Comparison of ENCODE assay signal across 18 cellular contexts in genomic region chr11:211741-212140, GRCh38. TPM values are rescaled to one million over a fixed set of nuclear protein-coding genes. Genes with fewer than 3 reads are reported as not detected.
DNase-seq lines count a peak whose midpoint lies in the region; ATAC-seq, FAIRE-seq and TF ChIP-seq lines count a peak whose summit lies in the region.
"Had no signal": no experiment of that assay in that cellular context is flagged by ENCODE, and none has a peak within 500 bp of the region (broad histone marks: within the 10 kb centered on the region; RNA-seq: fewer than 3 reads in every experiment).

No MANE protein-coding gene starts in this region.

- in situ Hi-C loops in HepG2 (cut with HindIII; ENCODE audit: extremely low pct_ligation_motif_present, low pct_unique_long_range_greater_than_20kb) = no loop called here

- ATAC-seq in activated CD8-positive, alpha-beta T cell treated with anti-CD3 and anti-CD28 coated beads for 36 hours = no peak
- ATAC-seq in HepG2 = no peak
- ATAC-seq: activated T-cell treated with anti-CD3 and anti-CD28 coated beads, Interleukin-2, amount 50 U/mL, for 72 hours; psoas muscle had no signal

- H3K4me2 ChIP-seq in HepG2 (ENCODE audit: low read depth, low read length) = no peak overlapping the region

- H3K4me3 Mint-ChIP-seq in CD4-positive, alpha-beta memory T cell = peak overlapping the region in 2 of 8 donors; percentile 26 to 62
- H3K4me3 Mint-ChIP-seq in activated CD8-positive, alpha-beta T cell treated with anti-CD3 and anti-CD28 coated beads for 36 hours = no peak overlapping the region
- H3K4me3 Mint-ChIP-seq in nephron = peak overlapping the region; percentile 96 to 98 (median 96)
- H3K4me3 Mint-ChIP-seq: activated T-cell treated with anti-CD3 and anti-CD28 coated beads, Interleukin-2, amount 50 U/mL, for 72 hours had no signal

- H2AFZ ChIP-seq in HepG2 (ENCODE audit: low read length) = no peak overlapping the region

- WGBS in HepG2 (ENCODE audit: low lambda C conversion rate) = 100% methylated on average over 5 of the region's 9 CpGs

- BruUV-seq in HepG2 (replicated peaks; lab: Mats Ljungman, UMichigan) = no TSS peak

- H3K4me1 Mint-ChIP-seq in CD4-positive, alpha-beta memory T cell = peaks cover 2 to 37% (median 20%) of the 10 kb centered on the region in 4 donors
- H3K4me1 Mint-ChIP-seq in activated CD8-positive, alpha-beta T cell treated with anti-CD3 and anti-CD28 coated beads for 36 hours (ENCODE audit: low read depth) = peaks cover 21% of the 10 kb centered on the region
- H3K4me1 Mint-ChIP-seq in nephron = peaks cover 14% of the 10 kb centered on the region

- H4K20me1 ChIP-seq in HepG2 (ENCODE audit: insufficient read depth, low read length) = no peaks in the 10 kb centered on the region; the same call in 1 of the 2 replicates

- H3K36me3 Mint-ChIP-seq in CD4-positive, alpha-beta memory T cell = peaks cover 26 to 79% of the 10 kb centered on the region in 2 donors
- peaks cover 57% of the 10 kb centered on the region for H3K36me3 Mint-ChIP-seq in activated CD8-positive, alpha-beta T cell treated with anti-CD3 and anti-CD28 coated beads for 36 hours (ENCODE audit: low read depth)
- peaks cover 47% of the 10 kb centered on the region for H3K36me3 Mint-ChIP-seq in nephron (ENCODE audit: low read depth)

- intact Hi-C loops in CD4-positive, alpha-beta memory T cell (cut with micrococcal nuclease) = no loop called here
- intact Hi-C loops in activated CD8-positive, alpha-beta T cell treated with anti-CD3 and anti-CD28 coated beads for 36 hours (cut with micrococcal nuclease) = no loop called here
- intact Hi-C loops in HepG2 (cut with micrococcal nuclease; ENCODE audit: unreplicated experiment) = no loop called here

- peaks cover 19% of the 10 kb centered on the region for H3K4me1 ChIP-seq in CD4-positive, alpha-beta memory T cell (ENCODE audit: insufficient read depth, low read length)
- peaks cover 33% of the 10 kb centered on the region for H3K4me1 ChIP-seq in HepG2 (ENCODE audit: insufficient read depth, low read length)

- no peaks in the 10 kb centered on the region for H3K27me3 Mint-ChIP-seq in CD4-positive, alpha-beta memory T cell
- H3K27me3 Mint-ChIP-seq in activated CD8-positive, alpha-beta T cell treated with anti-CD3 and anti-CD28 coated beads for 36 hours = no peaks in the 10 kb centered on the region
- no peaks in the 10 kb centered on the region for H3K27me3 Mint-ChIP-seq in nephron (ENCODE audit: low read depth)

- H3K79me2 ChIP-seq in HepG2 (ENCODE audit: insufficient read depth, low read length) = peaks cover 30% of the 10 kb centered on the region

- POLR2A ChIA-PET in CD4-positive, alpha-beta memory T cell (lab: Charles Lee; ENCODE audit: partially characterized antibody) = interaction anchor here (0.7 to 1.7 kb wide), 4 partner anchors 11 to 75 kb away, joined by 3 to 7 read pairs (median 4); no protein-coding TSS in a partner anchor
- POLR2A ChIA-PET in activated CD8-positive, alpha-beta T cell treated with anti-CD3 and anti-CD28 coated beads for 36 hours (lab: Charles Lee) = interaction anchor here (0.7 to 2.4 kb wide), 3 partner anchors 15 to 24 kb away, joined by 3 to 13 read pairs (median 4); partner anchors contain the start of genes PSMD13 and SIRT3
- POLR2A ChIA-PET in HepG2 (lab: Yijun Ruan, JAX) = no interaction called here

- peak overlapping the region in 4 of 7 donors; percentile 51 to 79 (median 76) for H3K27ac Mint-ChIP-seq in CD4-positive, alpha-beta memory T cell
- peak overlapping the region; percentile 87 for H3K27ac Mint-ChIP-seq in activated CD8-positive, alpha-beta T cell treated with anti-CD3 and anti-CD28 coated beads for 36 hours
- peak overlapping the region in 1 of 3 experiments; percentile 81 for H3K27ac Mint-ChIP-seq in nephron
- H3K27ac Mint-ChIP-seq: activated T-cell treated with anti-CD3 and anti-CD28 coated beads, Interleukin-2, amount 50 U/mL, for 72 hours had no signal

- no peak for TF ChIP-seq EP300 in HepG2 (IDR thresholded peaks at IDR 0.05; ENCODE audit: low read depth in 2 of 2, low read length in 2 of 2)
- TF ChIP-seq EP300 in HepG2 (CRISPR knock-in tag; IDR thresholded peaks at IDR 0.05; ENCODE audit: borderline replicate concordance) = no peak

- FAIRE-seq in HepG2 (lab: Jason Lieb, UNC) = no peak
- FAIRE-seq: frontal cortex had no signal

- no peaks in the 10 kb centered on the region for H3K9me3 ChIP-seq in CD4-positive, alpha-beta memory T cell (ENCODE audit: control insufficient read depth in 1 of 2, low read length in 2 of 2)
- H3K9me3 ChIP-seq in HepG2 (ENCODE audit: low read length) = no peaks in the 10 kb centered on the region
- H3K9me3 ChIP-seq: psoas muscle had no signal

- no peaks in the 10 kb centered on the region for H3K27me3 ChIP-seq in CD4-positive, alpha-beta memory T cell (ENCODE audit: insufficient read depth, low read length)
- no peaks in the 10 kb centered on the region; a peak in 1 of 5 replicates for H3K27me3 ChIP-seq in HepG2 (ENCODE audit: control insufficient read depth in 1 of 2, insufficient read depth in 2 of 2, low read length in 2 of 2)

- peaks cover 0 to 3% (median 0%) of the 10 kb centered on the region in 8 donors for H3K9me3 Mint-ChIP-seq in CD4-positive, alpha-beta memory T cell
- no peaks in the 10 kb centered on the region for H3K9me3 Mint-ChIP-seq in activated CD8-positive, alpha-beta T cell treated with anti-CD3 and anti-CD28 coated beads for 36 hours
- no peaks in the 10 kb centered on the region for H3K9me3 Mint-ChIP-seq in nephron
- H3K9me3 Mint-ChIP-seq: activated T-cell treated with anti-CD3 and anti-CD28 coated beads, Interleukin-2, amount 50 U/mL, for 72 hours had no signal

- no peak for TF ChIP-seq POLR2A in HepG2 (IDR thresholded peaks at IDR 0.05; ENCODE audit: insufficient read depth in 1 of 2, low read depth in 2 of 2, low read length in 2 of 2)

- no peak overlapping the region for H3K9ac ChIP-seq in HepG2 (ENCODE audit: insufficient read depth, low read depth, low read length)

- no peak for DNase-seq in CD4-positive, alpha-beta memory T cell
- no peak for DNase-seq in activated CD8-positive, alpha-beta T cell treated with anti-CD3 and anti-CD28 coated beads for 36 hours
- no peak for DNase-seq in stimulated activated naive CD4-positive, alpha-beta T cell (lab: John Stamatoyannopoulos, UW)
- DNase-seq in HepG2 (ENCODE audit: low spot score) (no peak), cortex of kidney (lab: John Stamatoyannopoulos, UW) (no peak)
- DNase-seq: activated T-cell treated with anti-CD3 and anti-CD28 coated beads, Interleukin-2, amount 50 U/mL, for 72 hours; GF-D8; GOT3; NCI-H1694 treated with DMSO at 0.1 percent for 48 hours; NCI-H446; SIG-M5; T1000 had no signal

- no peak for TF ChIP-seq RAD21 in HepG2 (CRISPR knock-in tag; IDR thresholded peaks at IDR 0.05)

- no peak for TF ChIP-seq CTCF in activated CD8-positive, alpha-beta T cell treated with anti-CD3 and anti-CD28 coated beads for 36 hours (IDR thresholded peaks at IDR 0.05)
- no peak for TF ChIP-seq CTCF in nephron (IDR thresholded peaks at IDR 0.05; ENCODE audit: unreplicated experiment in 3 of 3)
- TF ChIP-seq CTCF in HepG2 (CRISPR knock-in tag; IDR thresholded peaks at IDR 0.05) = no peak

- no peak overlapping the region for H3K4me3 ChIP-seq in CD4-positive, alpha-beta memory T cell (ENCODE audit: low read length in 2 of 2)
- H3K4me3 ChIP-seq in HepG2 (replicated peaks in 1 of 3; ENCODE audit: insufficient read depth in 1 of 3, low read depth in 2 of 3, low read length in 3 of 3) = no peak overlapping the region
- H3K4me3 ChIP-seq: psoas muscle had no signal

- CTCF ChIA-PET in CD4-positive, alpha-beta memory T cell (lab: Charles Lee; ENCODE audit: partially characterized antibody) = no interaction called here
- CTCF ChIA-PET in activated CD8-positive, alpha-beta T cell treated with anti-CD3 and anti-CD28 coated beads for 36 hours (lab: Charles Lee) = interaction anchor here (0.8 kb wide), 2 partner anchors 39 to 152 kb away, joined by 4 to 5 read pairs; no protein-coding TSS in a partner anchor
- CTCF ChIA-PET in HepG2 (lab: Yijun Ruan, JAX; ENCODE audit: low intra/inter-chr PET ratio, low total read pairs) = no interaction called here

- H3K36me3 ChIP-seq in CD4-positive, alpha-beta memory T cell (ENCODE audit: insufficient read depth, low read length) = peaks cover 55% of the 10 kb centered on the region
- peaks cover 36 to 59% of the 10 kb centered on the region in 2 experiments for H3K36me3 ChIP-seq in HepG2 (replicated peaks in 1 of 2; ENCODE audit: control insufficient read depth in 1 of 2, insufficient read depth in 2 of 2, low read length in 2 of 2)

- H3K27ac ChIP-seq in CD4-positive, alpha-beta memory T cell (ENCODE audit: low read depth, low read length) = no peak overlapping the region
- H3K27ac ChIP-seq in HepG2 (ENCODE audit: extremely low read length, insufficient read depth, low read length) = no peak overlapping the region
- H3K27ac ChIP-seq: psoas muscle had no signal

RNA-seq across cellular contexts. Expression of gene RIC8A, which starts 4.2 kb away (rescaled TPM):
- 100 to 1,000 TPM in 1 of 2 experiments, 10 to 100 TPM in 1; 96.7 to 111 TPM for total RNA-seq in CD4-positive, alpha-beta memory T cell
- polyA plus RNA-seq in CD4-positive, alpha-beta memory T cell = 100 to 1,000 TPM in 1 of 2 donors, 10 to 100 TPM in 1; 91.2 to 106 TPM
- total RNA-seq in activated CD8-positive, alpha-beta T cell treated with anti-CD3 and anti-CD28 coated beads for 36 hours = 100 to 1,000 TPM in 1 of 2 experiments, 10 to 100 TPM in 1; 96.5 to 108 TPM
- 62.1 and 65.0 TPM in 2 replicates for total RNA-seq in HepG2 (2016; rRNA removed; fragmentation: Illumina TruSeq; extraction: Trizol)
- 21.7 and 29.0 TPM in 2 replicates for total RNA-seq in HepG2 (2016; cell fraction: cytosol; rRNA removed; fragmentation: Illumina TruSeq; extraction: Trizol; ENCODE audit: low read depth)
- 55.5 and 60.4 TPM in 2 replicates for total RNA-seq in HepG2 (2016; cell fraction: insoluble cytoplasmic fraction; rRNA removed; fragmentation: Illumina TruSeq; extraction: Trizol)
- 36.9 and 43.2 TPM in 2 replicates for total RNA-seq in HepG2 (2016; cell fraction: membrane; rRNA removed; fragmentation: Illumina TruSeq; extraction: Trizol)
- 37.1 and 38.2 TPM in 2 replicates for total RNA-seq in HepG2 (2016; cell fraction: nucleus; rRNA removed; fragmentation: Illumina TruSeq; extraction: Trizol)
- 63.8 and 84.3 TPM in 2 replicates for polyA plus RNA-seq in HepG2 (2011; rRNA removed)
- polyA plus RNA-seq in HepG2 (2011; cell fraction: cytosol; rRNA removed) = 47.5 and 48.4 TPM in 2 replicates
- polyA plus RNA-seq in HepG2 (2011; cell fraction: nucleus; rRNA removed) = 143 and 165 TPM in 2 replicates
- polyA plus RNA-seq in HepG2 (2012) = 24.6 and 31.6 TPM in 2 replicates
- polyA plus RNA-seq in HepG2 (2016; cell fraction: cytosol; fragmentation: Illumina TruSeq; extraction: Trizol; ENCODE audit: low read depth) = 10.5 and 10.6 TPM in 2 replicates
- 53.7 and 58.5 TPM in 2 replicates for polyA plus RNA-seq in HepG2 (2016; cell fraction: insoluble cytoplasmic fraction; fragmentation: Illumina TruSeq; extraction: Trizol; ENCODE audit: low read depth)
- 26.8 and 29.3 TPM in 2 replicates for polyA plus RNA-seq in HepG2 (2016; cell fraction: membrane; fragmentation: Illumina TruSeq; extraction: Trizol; ENCODE audit: low read depth)
- 68.0 and 76.5 TPM in 2 replicates for polyA plus RNA-seq in HepG2 (2016; cell fraction: nucleus; fragmentation: Illumina TruSeq; extraction: Trizol; ENCODE audit: insufficient read depth, low read depth)
- 155 and 191 TPM in 2 replicates for polyA minus RNA-seq in HepG2 (2011; rRNA and poly(A)+ RNA removed; ENCODE audit: low replicate concordance)
- 24.9 and 36.3 TPM in 2 replicates for polyA minus RNA-seq in HepG2 (2011; cell fraction: cytosol; rRNA and poly(A)+ RNA removed)
- polyA minus RNA-seq in HepG2 (2011; cell fraction: nucleus; rRNA and poly(A)+ RNA removed) = 47.4 and 55.1 TPM in 2 replicates

RNA-seq across cellular contexts. Expression of gene BET1L, which starts 4.5 kb away (rescaled TPM):
- total RNA-seq in CD4-positive, alpha-beta memory T cell = 100 to 1,000 TPM; 122 to 129 TPM
- 10 to 100 TPM; 61.9 to 64.5 TPM for polyA plus RNA-seq in CD4-positive, alpha-beta memory T cell
- 10 to 100 TPM; 58.4 to 68.9 TPM for total RNA-seq in activated CD8-positive, alpha-beta T cell treated with anti-CD3 and anti-CD28 coated beads for 36 hours
- total RNA-seq in HepG2 (2016; rRNA removed; fragmentation: Illumina TruSeq; extraction: Trizol) = 26.2 and 27.3 TPM in 2 replicates
- 12.4 and 15.5 TPM in 2 replicates for total RNA-seq in HepG2 (2016; cell fraction: cytosol; rRNA removed; fragmentation: Illumina TruSeq; extraction: Trizol; ENCODE audit: low read depth)
- total RNA-seq in HepG2 (2016; cell fraction: insoluble cytoplasmic fraction; rRNA removed; fragmentation: Illumina TruSeq; extraction: Trizol) = 25.7 and 25.9 TPM in 2 replicates
- 28.2 and 33.2 TPM in 2 replicates for total RNA-seq in HepG2 (2016; cell fraction: membrane; rRNA removed; fragmentation: Illumina TruSeq; extraction: Trizol)
- total RNA-seq in HepG2 (2016; cell fraction: nucleus; rRNA removed; fragmentation: Illumina TruSeq; extraction: Trizol) = 21.6 and 23.3 TPM in 2 replicates
- 59.6 and 62.3 TPM in 2 replicates for polyA plus RNA-seq in HepG2 (2011; rRNA removed)
- 56.2 and 64.1 TPM in 2 replicates for polyA plus RNA-seq in HepG2 (2011; cell fraction: cytosol; rRNA removed)
- 79.4 and 81.9 TPM in 2 replicates for polyA plus RNA-seq in HepG2 (2011; cell fraction: nucleus; rRNA removed)
- 26.9 and 27.4 TPM in 2 replicates for polyA plus RNA-seq in HepG2 (2012)
- polyA plus RNA-seq in HepG2 (2016; cell fraction: cytosol; fragmentation: Illumina TruSeq; extraction: Trizol; ENCODE audit: low read depth) = 14.0 and 16.4 TPM in 2 replicates
- 36.2 and 45.0 TPM in 2 replicates for polyA plus RNA-seq in HepG2 (2016; cell fraction: insoluble cytoplasmic fraction; fragmentation: Illumina TruSeq; extraction: Trizol; ENCODE audit: low read depth)
- 37.8 and 37.9 TPM in 2 replicates for polyA plus RNA-seq in HepG2 (2016; cell fraction: membrane; fragmentation: Illumina TruSeq; extraction: Trizol; ENCODE audit: low read depth)
- 43.9 and 46.1 TPM in 2 replicates for polyA plus RNA-seq in HepG2 (2016; cell fraction: nucleus; fragmentation: Illumina TruSeq; extraction: Trizol; ENCODE audit: insufficient read depth, low read depth)
- polyA minus RNA-seq in HepG2 (2011; rRNA and poly(A)+ RNA removed; ENCODE audit: low replicate concordance) = 46.5 and 151 TPM in 2 replicates
- 19.7 and 22.1 TPM in 2 replicates for polyA minus RNA-seq in HepG2 (2011; cell fraction: cytosol; rRNA and poly(A)+ RNA removed)
- 61.4 and 63.9 TPM in 2 replicates for polyA minus RNA-seq in HepG2 (2011; cell fraction: nucleus; rRNA and poly(A)+ RNA removed)

RNA-seq across cellular contexts. Expression of gene SCGB1C1, which starts 18.9 kb away (rescaled TPM):
- not detected for total RNA-seq in CD4-positive, alpha-beta memory T cell
- polyA plus RNA-seq in CD4-positive, alpha-beta memory T cell = not detected
- total RNA-seq in activated CD8-positive, alpha-beta T cell treated with anti-CD3 and anti-CD28 coated beads for 36 hours = not detected
- total RNA-seq in HepG2 (2016; rRNA removed; fragmentation: Illumina TruSeq; extraction: Trizol) = not detected in 2 replicates
- total RNA-seq in HepG2 (2016; cell fraction: cytosol; rRNA removed; fragmentation: Illumina TruSeq; extraction: Trizol; ENCODE audit: low read depth) = not detected in 2 replicates
- total RNA-seq in HepG2 (2016; cell fraction: insoluble cytoplasmic fraction; rRNA removed; fragmentation: Illumina TruSeq; extraction: Trizol) = not detected in 2 replicates
- total RNA-seq in HepG2 (2016; cell fraction: membrane; rRNA removed; fragmentation: Illumina TruSeq; extraction: Trizol) = not detected in 2 replicates
- total RNA-seq in HepG2 (2016; cell fraction: nucleus; rRNA removed; fragmentation: Illumina TruSeq; extraction: Trizol) = not detected in 2 replicates
- not detected in 2 replicates for polyA plus RNA-seq in HepG2 (2011; rRNA removed)
- polyA plus RNA-seq in HepG2 (2011; cell fraction: cytosol; rRNA removed) = not detected in 2 replicates
- not detected in 2 replicates for polyA plus RNA-seq in HepG2 (2011; cell fraction: nucleus; rRNA removed)
- polyA plus RNA-seq in HepG2 (2012) = not detected in 2 replicates
- not detected in 2 replicates for polyA plus RNA-seq in HepG2 (2016; cell fraction: cytosol; fragmentation: Illumina TruSeq; extraction: Trizol; ENCODE audit: low read depth)
- polyA plus RNA-seq in HepG2 (2016; cell fraction: insoluble cytoplasmic fraction; fragmentation: Illumina TruSeq; extraction: Trizol; ENCODE audit: low read depth) = not detected in 2 replicates
- polyA plus RNA-seq in HepG2 (2016; cell fraction: membrane; fragmentation: Illumina TruSeq; extraction: Trizol; ENCODE audit: low read depth) = not detected in 2 replicates
- not detected in 2 replicates for polyA plus RNA-seq in HepG2 (2016; cell fraction: nucleus; fragmentation: Illumina TruSeq; extraction: Trizol; ENCODE audit: insufficient read depth, low read depth)
- not detected in 2 replicates for polyA minus RNA-seq in HepG2 (2011; rRNA and poly(A)+ RNA removed; ENCODE audit: low replicate concordance)
- not detected in 2 replicates for polyA minus RNA-seq in HepG2 (2011; cell fraction: cytosol; rRNA and poly(A)+ RNA removed)
- not detected in 2 replicates for polyA minus RNA-seq in HepG2 (2011; cell fraction: nucleus; rRNA and poly(A)+ RNA removed)
- total RNA-seq: activated T-cell treated with anti-CD3 and anti-CD28 coated beads, Interleukin-2, amount 50 U/mL, for 72 hours; aorta; frontal cortex; lower leg skin; M059J; psoas muscle had no signal
- polyA plus RNA-seq: aorta, psoas muscle had no signal

RNA-seq across cellular contexts. Expression of gene SIRT3, which starts 24.4 kb away (rescaled TPM):
- total RNA-seq in CD4-positive, alpha-beta memory T cell = 10 to 100 TPM; 26.5 to 30.7 TPM
- 10 to 100 TPM; 11.2 to 11.6 TPM for polyA plus RNA-seq in CD4-positive, alpha-beta memory T cell
- 10 to 100 TPM; 27.7 to 32.1 TPM for total RNA-seq in activated CD8-positive, alpha-beta T cell treated with anti-CD3 and anti-CD28 coated beads for 36 hours
- total RNA-seq in HepG2 (2016; rRNA removed; fragmentation: Illumina TruSeq; extraction: Trizol) = 12.9 and 15.1 TPM in 2 replicates
- total RNA-seq in HepG2 (2016; cell fraction: cytosol; rRNA removed; fragmentation: Illumina TruSeq; extraction: Trizol; ENCODE audit: low read depth) = 4.3 and 4.7 TPM in 2 replicates
- total RNA-seq in HepG2 (2016; cell fraction: insoluble cytoplasmic fraction; rRNA removed; fragmentation: Illumina TruSeq; extraction: Trizol) = 12.6 and 15.2 TPM in 2 replicates
- 7.0 and 8.3 TPM in 2 replicates for total RNA-seq in HepG2 (2016; cell fraction: membrane; rRNA removed; fragmentation: Illumina TruSeq; extraction: Trizol)
- total RNA-seq in HepG2 (2016; cell fraction: nucleus; rRNA removed; fragmentation: Illumina TruSeq; extraction: Trizol) = 11.1 and 12.1 TPM in 2 replicates
- polyA plus RNA-seq in HepG2 (2011; rRNA removed) = 18.2 and 19.0 TPM in 2 replicates
- polyA plus RNA-seq in HepG2 (2011; cell fraction: cytosol; rRNA removed) = 16.5 and 17.1 TPM in 2 replicates
- polyA plus RNA-seq in HepG2 (2011; cell fraction: nucleus; rRNA removed) = 39.8 and 57.2 TPM in 2 replicates
- 16.8 and 22.4 TPM in 2 replicates for polyA plus RNA-seq in HepG2 (2012)
- 3.1 TPM in 2 replicates for polyA plus RNA-seq in HepG2 (2016; cell fraction: cytosol; fragmentation: Illumina TruSeq; extraction: Trizol; ENCODE audit: low read depth)
- 15.2 and 18.2 TPM in 2 replicates for polyA plus RNA-seq in HepG2 (2016; cell fraction: insoluble cytoplasmic fraction; fragmentation: Illumina TruSeq; extraction: Trizol; ENCODE audit: low read depth)
- 6.2 and 6.5 TPM in 2 replicates for polyA plus RNA-seq in HepG2 (2016; cell fraction: membrane; fragmentation: Illumina TruSeq; extraction: Trizol; ENCODE audit: low read depth)
- 43.9 and 44.8 TPM in 2 replicates for polyA plus RNA-seq in HepG2 (2016; cell fraction: nucleus; fragmentation: Illumina TruSeq; extraction: Trizol; ENCODE audit: insufficient read depth, low read depth)
- 12.3 and 25.8 TPM in 2 replicates for polyA minus RNA-seq in HepG2 (2011; rRNA and poly(A)+ RNA removed; ENCODE audit: low replicate concordance)
- polyA minus RNA-seq in HepG2 (2011; cell fraction: cytosol; rRNA and poly(A)+ RNA removed) = 6.1 and 7.0 TPM in 2 replicates
- 15.4 and 20.0 TPM in 2 replicates for polyA minus RNA-seq in HepG2 (2011; cell fraction: nucleus; rRNA and poly(A)+ RNA removed)

RNA-seq across cellular contexts. Expression of gene PSMD13, which starts 25.0 kb away (rescaled TPM):
- 100 to 1,000 TPM in 1 of 2 experiments, 10 to 100 TPM in 1; 99.9 to 107 TPM for total RNA-seq in CD4-positive, alpha-beta memory T cell
- polyA plus RNA-seq in CD4-positive, alpha-beta memory T cell = 100 to 1,000 TPM; 179 to 247 TPM
- total RNA-seq in activated CD8-positive, alpha-beta T cell treated with anti-CD3 and anti-CD28 coated beads for 36 hours = 100 to 1,000 TPM; 220 to 228 TPM
- total RNA-seq in HepG2 (2016; rRNA removed; fragmentation: Illumina TruSeq; extraction: Trizol) = 117 and 172 TPM in 2 replicates
- total RNA-seq in HepG2 (2016; cell fraction: cytosol; rRNA removed; fragmentation: Illumina TruSeq; extraction: Trizol; ENCODE audit: low read depth) = 23.5 and 27.8 TPM in 2 replicates
- total RNA-seq in HepG2 (2016; cell fraction: insoluble cytoplasmic fraction; rRNA removed; fragmentation: Illumina TruSeq; extraction: Trizol) = 119 and 174 TPM in 2 replicates
- total RNA-seq in HepG2 (2016; cell fraction: membrane; rRNA removed; fragmentation: Illumina TruSeq; extraction: Trizol) = 34.7 and 39.6 TPM in 2 replicates
- total RNA-seq in HepG2 (2016; cell fraction: nucleus; rRNA removed; fragmentation: Illumina TruSeq; extraction: Trizol) = 57.8 and 58.4 TPM in 2 replicates
- 78.5 and 83.0 TPM in 2 replicates for polyA plus RNA-seq in HepG2 (2011; rRNA removed)
- 85.7 and 91.7 TPM in 2 replicates for polyA plus RNA-seq in HepG2 (2011; cell fraction: cytosol; rRNA removed)
- 55.6 and 67.0 TPM in 2 replicates for polyA plus RNA-seq in HepG2 (2011; cell fraction: nucleus; rRNA removed)
- polyA plus RNA-seq in HepG2 (2012) = 61.4 and 66.9 TPM in 2 replicates
- polyA plus RNA-seq in HepG2 (2016; cell fraction: cytosol; fragmentation: Illumina TruSeq; extraction: Trizol; ENCODE audit: low read depth) = 17.8 and 18.9 TPM in 2 replicates
- polyA plus RNA-seq in HepG2 (2016; cell fraction: insoluble cytoplasmic fraction; fragmentation: Illumina TruSeq; extraction: Trizol; ENCODE audit: low read depth) = 134 and 147 TPM in 2 replicates
- polyA plus RNA-seq in HepG2 (2016; cell fraction: membrane; fragmentation: Illumina TruSeq; extraction: Trizol; ENCODE audit: low read depth) = 24.1 and 26.8 TPM in 2 replicates
- 102 and 107 TPM in 2 replicates for polyA plus RNA-seq in HepG2 (2016; cell fraction: nucleus; fragmentation: Illumina TruSeq; extraction: Trizol; ENCODE audit: insufficient read depth, low read depth)
- 52.2 and 63.9 TPM in 2 replicates for polyA minus RNA-seq in HepG2 (2011; rRNA and poly(A)+ RNA removed; ENCODE audit: low replicate concordance)
- polyA minus RNA-seq in HepG2 (2011; cell fraction: cytosol; rRNA and poly(A)+ RNA removed) = 23.7 and 24.1 TPM in 2 replicates
- 29.9 and 34.1 TPM in 2 replicates for polyA minus RNA-seq in HepG2 (2011; cell fraction: nucleus; rRNA and poly(A)+ RNA removed)
